Comparison of ENCODE assay signal across 1 cellular context in genomic region chr4:99811850-99812249, GRCh38.
A peak's percentile ranks its signal among the peaks of the same experiment; 100 is the strongest.
TF ChIP-seq lines count a peak whose summit lies in the region.

No MANE protein-coding gene starts in this region.

TF ChIP-seq in HepG2, 621 proteins besides CTCF, POLR2A, EP300 and RAD21:
- TF ChIP-seq SNAPC2 (CRISPR knock-in tag; IDR thresholded peaks at IDR 0.05), result no peak
- no peak for TF ChIP-seq ZNF274 (CRISPR knock-in tag; IDR thresholded peaks at IDR 0.05)
- peak; percentile 42; the same call in 1 of the 2 replicates for TF ChIP-seq SMC3 (IDR thresholded peaks at IDR 0.05; ENCODE audit: low read length)
